In the genomic region with DNA sequence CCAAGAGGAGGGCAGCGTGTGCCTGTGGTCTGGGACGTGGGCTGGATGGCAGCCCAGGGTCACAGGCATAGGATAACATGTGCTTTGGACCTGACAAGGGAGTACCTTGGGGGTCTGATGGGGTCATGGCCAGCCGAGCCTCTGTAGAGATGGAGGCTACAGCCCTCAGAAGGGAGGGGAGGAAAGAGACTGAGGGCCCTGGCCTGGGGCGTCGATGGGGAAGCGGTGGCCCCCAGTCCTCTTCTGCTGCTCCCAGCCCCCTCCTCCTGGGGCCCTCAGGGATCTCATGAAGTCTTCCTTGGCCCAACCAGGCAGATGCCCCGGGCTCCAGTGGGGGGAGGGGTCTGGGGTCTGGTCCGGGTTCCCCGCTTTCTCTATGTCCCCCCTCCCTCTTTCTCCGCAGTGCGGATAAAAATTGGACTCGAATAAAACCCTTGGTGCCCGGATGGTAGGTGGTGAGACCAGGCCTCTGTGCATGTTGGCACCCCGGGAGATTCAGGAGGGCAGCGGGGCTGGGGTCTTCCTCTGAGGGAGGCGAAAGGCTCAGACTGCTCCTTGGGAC, we compare ENCODE assay signal across 29 cellular contexts.
"Had no signal": no experiment of that assay in that cellular context is flagged by ENCODE, and none has a peak within 500 bp of the region (broad histone marks: within the 10 kb centered on the region; RNA-seq: fewer than 3 reads in every experiment).

No MANE protein-coding gene starts in this region.

- ATAC-seq: activated naive CD4-positive, alpha-beta T cell treated with anti-CD3 and anti-CD28 coated beads, Interleukin-2, amount 50 U/mL, for 72 hours; activated T-cell treated with anti-CD3 and anti-CD28 coated beads, Interleukin-2, amount 50 U/mL, for 4 hours; body of pancreas had no signal

- H3K36me3 ChIP-seq: adrenal gland, breast epithelium had no signal

- DNase-seq: activated B cell treated with CpG ODN at 0.5 μM for 24 hours; activated CD4-positive, alpha-beta memory T cell treated with anti-CD3 and anti-CD28 coated beads for 36 hours; activated CD4-positive, alpha-beta T cell treated with anti-CD3 and anti-CD28 coated beads for 4 hours; activated CD4-positive, alpha-beta T cell treated with anti-CD3 and anti-CD28 coated beads, Interleukin-2, amount 50 U/mL, for 1 hour; activated CD4-positive, CD25-positive, alpha-beta regulatory T cell treated with anti-CD3 and anti-CD28 coated beads, Interleukin-2, amount 50 U/mL, for 72 hours; activated CD8-positive, alpha-beta memory T cell treated with anti-CD3 and anti-CD28 coated beads, Interleukin-2, amount 50 U/mL, for 4 hours; activated gamma-delta T cell treated with Interleukin-2 at 50 U/mL for 16 hours; activated naive CD4-positive, alpha-beta T cell treated with anti-CD3 and anti-CD28 coated beads for 36 hours; activated T-cell treated with anti-CD3 and anti-CD28 coated beads for 4 hours; activated T-cell treated with anti-CD3 and anti-CD28 coated beads, Interleukin-2, amount 50 U/mL, for 4 hours; adrenal gland; body of pancreas; NCI-H1092 treated with DMSO at 0.1 percent for 48 hours; NCI-H1417 treated with DMSO at 0.1 percent for 48 hours; NCI-H1930; NCI-H2081 treated with DMSO at 0.1 percent for 48 hours; NCI-H226; NCI-H446 treated with DMSO at 0.1 percent for 48 hours; NCI-H524; NCI-H69; NCI-H82; Right ventricle myocardium superior; SW 1271; T-helper 1 cell; T-helper 2 cell; T-helper 9 cell had no signal

- H3K9me3 ChIP-seq: adrenal gland, body of pancreas, breast epithelium had no signal

- H3K4me3 ChIP-seq: adrenal gland, body of pancreas, breast epithelium had no signal

- H3K27me3 ChIP-seq: adrenal gland, body of pancreas, breast epithelium had no signal

- H3K27ac ChIP-seq: adrenal gland, body of pancreas, breast epithelium, VCaP had no signal
